In genomic region chr2:7007846-7008741, GRCh38 we compare ENCODE assay signal across 8 cellular contexts.
DNase-seq lines count a peak whose midpoint lies in the region; TF ChIP-seq lines count a peak whose summit lies in the region.

No MANE protein-coding gene starts in this region.

- intact Hi-C loops in spleen (cut with DNase I; ENCODE audit: low total_unique reads): no loop called here

- in situ Hi-C loops in astrocyte of the spinal cord (cut with HindIII; ENCODE audit: low sequenced_read_pairs): loop anchor here (25.0 kb wide), 1 partner anchor 96 kb away; the partner anchor contains the start of gene RNF144A

- H3K27me3 ChIP-seq in spleen (replicated peaks in 1 of 7): no peaks in the 10 kb centered on the region

- no peaks in the 10 kb centered on the region for H3K9me3 ChIP-seq in spleen

- peak; percentile 83 for DNase-seq in HT1080 (ENCODE audit: low read depth)
- peak; percentile 97 for DNase-seq in astrocyte of the spinal cord (ENCODE audit: low read depth, low spot score)
- DNase-seq in islet precursor cell: peak; percentile 59
- peak; percentile 90 for DNase-seq in spleen
- DNase-seq in stimulated activated CD4-positive, alpha-beta T cell treated with anti-CD3 and anti-CD28 coated beads, Interleukin-1b, Interleukin-23, amount 100 ng/mL, for 48 hours: no peak
- no peak for DNase-seq in HuH-7.5 (ENCODE audit: low spot score)
- no peak for DNase-seq in activated CD4-positive, alpha-beta T cell treated with anti-CD3 and anti-CD28 coated beads, Interleukin-2, amount 50 U/mL, for 4 hours

- 21 to 35% (median 25%) methylated on average over 24 of the region's 24 CpGs for WGBS in spleen, 5 donors

- H3K4me1 ChIP-seq in spleen: peaks cover 29 to 86% (median 55%) of the 10 kb centered on the region in 6 donors

- H3K27ac ChIP-seq in spleen: peak overlapping the region in 7 of 8 donors; percentile 55 to 78 (median 70)

- peaks cover 0 to 14% (median 1%) of the 10 kb centered on the region in 6 donors for H3K36me3 ChIP-seq in spleen

- H3K4me3 ChIP-seq in GM12875 (ENCODE audit: low read depth, low read length): no peak overlapping the region
- H3K4me3 ChIP-seq in astrocyte of the spinal cord (ENCODE audit: low read depth, low read length): no peak overlapping the region
- peak overlapping the region in 1 of 8 donors; percentile 27 for H3K4me3 ChIP-seq in spleen

- no peak for TF ChIP-seq POLR2A in spleen (IDR thresholded peaks at IDR 0.05)

- TF ChIP-seq CTCF in GM12875 (IDR thresholded peaks at IDR 0.05; ENCODE audit: borderline replicate concordance, insufficient read depth, low read depth, low read length) (0 out of 2 replicates have a peak, but pooled peaks have one; percentile 13), astrocyte of the spinal cord (IDR thresholded peaks at IDR 0.05; ENCODE audit: low read depth, low read length) (peak; percentile 76), spleen (IDR thresholded peaks at IDR 0.05 in 8 of 11, conservative IDR thresholded peaks at IDR 0.05 in 3 of 11) (peak in 7 of 11 experiments; percentile 16 to 41 (median 27))

Comparison
In these comparisons a context has a peak if more than half of its experiments do, and no peak if none do; other contexts are left out.
1. CTCF ChIP-seq: peak in every context shown above with its lines; median percentile 76 in astrocyte of the spinal cord; 27 in spleen; 13 in GM12875.
2. DNase-seq: peak in HT1080 (single experiment), astrocyte of the spinal cord (single experiment), islet precursor cell (single experiment) and spleen (single experiment); none in stimulated activated CD4-positive, alpha-beta T cell treated with anti-CD3 and anti-CD28 coated beads, Interleukin-1b, Interleukin-23, amount 100 ng/mL, for 48 hours (single experiment), HuH-7.5 (single experiment) and activated CD4-positive, alpha-beta T cell treated with anti-CD3 and anti-CD28 coated beads, Interleukin-2, amount 50 U/mL, for 4 hours (0 of 2).